ENCODE assay signal across 1 cellular context in the genomic region with DNA sequence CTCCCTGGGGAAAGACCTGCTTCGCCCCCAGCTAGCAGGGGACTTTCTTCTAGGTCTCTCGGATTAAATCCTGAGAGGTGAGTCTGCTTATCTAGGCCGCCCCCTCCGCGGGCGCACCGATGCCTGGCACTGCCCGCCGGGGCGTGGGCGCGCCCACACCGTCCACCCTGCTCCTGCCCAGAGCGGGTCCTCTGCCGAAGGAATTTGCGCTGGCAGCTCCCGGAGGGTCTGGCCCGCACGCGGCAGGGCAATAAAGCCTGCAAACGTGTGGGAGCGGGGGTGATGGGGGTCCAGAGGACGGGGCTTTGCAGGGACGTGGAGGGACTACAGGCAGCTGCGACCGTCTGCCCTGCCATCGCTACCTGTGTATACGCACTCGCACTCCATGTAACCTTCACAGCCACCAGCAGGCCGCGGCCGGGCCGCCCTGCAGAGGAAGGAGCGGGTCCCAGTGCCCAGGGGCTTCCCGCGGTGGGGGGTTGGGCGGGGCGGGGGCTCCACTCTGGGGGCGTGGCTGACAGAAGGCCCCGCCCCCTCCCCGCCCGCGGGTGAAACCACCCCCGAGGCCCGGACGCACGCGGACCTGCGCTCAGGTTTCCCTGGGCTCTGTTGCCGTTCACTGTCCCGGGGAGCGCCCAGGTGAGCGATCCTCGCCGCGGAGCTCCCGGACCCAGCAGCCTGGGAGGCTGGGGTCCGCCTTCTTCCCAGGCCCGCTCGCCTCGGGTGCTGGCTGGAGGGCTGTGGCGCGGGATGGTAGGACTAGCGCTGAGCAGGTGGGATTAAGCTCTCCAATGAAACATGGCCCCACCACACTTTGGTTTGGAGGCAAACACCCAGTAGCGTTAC.
TF ChIP-seq lines count a peak whose summit lies in the region.

No MANE protein-coding gene starts in this region.

TF ChIP-seq in K562, 482 proteins besides CTCF, POLR2A, EP300 and RAD21:
- TF ChIP-seq, protein P1, sequence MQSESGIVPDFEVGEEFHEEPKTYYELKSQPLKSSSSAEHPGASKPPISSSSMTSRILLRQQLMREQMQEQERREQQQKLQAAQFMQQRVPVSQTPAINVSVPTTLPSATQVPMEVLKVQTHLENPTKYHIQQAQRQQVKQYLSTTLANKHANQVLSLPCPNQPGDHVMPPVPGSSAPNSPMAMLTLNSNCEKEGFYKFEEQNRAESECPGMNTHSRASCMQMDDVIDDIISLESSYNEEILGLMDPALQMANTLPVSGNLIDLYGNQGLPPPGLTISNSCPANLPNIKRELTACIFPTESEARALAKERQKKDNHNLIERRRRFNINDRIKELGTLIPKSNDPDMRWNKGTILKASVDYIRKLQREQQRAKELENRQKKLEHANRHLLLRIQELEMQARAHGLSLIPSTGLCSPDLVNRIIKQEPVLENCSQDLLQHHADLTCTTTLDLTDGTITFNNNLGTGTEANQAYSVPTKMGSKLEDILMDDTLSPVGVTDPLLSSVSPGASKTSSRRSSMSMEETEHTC (IDR thresholded peaks at IDR 0.05), result no peak
- no peak for TF ChIP-seq DACH1 (IDR thresholded peaks at IDR 0.05; ENCODE audit: partially characterized antibody)
- no peak for TF ChIP-seq PRPF4 (IDR thresholded peaks at IDR 0.05; ENCODE audit: insufficient read depth, low read depth, low read length, poor library complexity, severe bottlenecking)
- TF ChIP-seq PHF21A (IDR thresholded peaks at IDR 0.05; ENCODE audit: borderline replicate concordance, low read depth), result no peak
